Comparison of ENCODE assay signal across 25 cellular contexts in genomic region chr14:80629606-80630005, GRCh38.
DNase-seq lines count a peak whose midpoint lies in the region; ATAC-seq and TF ChIP-seq lines count a peak whose summit lies in the region.
"Had no signal": no experiment of that assay in that cellular context is flagged by ENCODE, and none has a peak within 500 bp of the region (broad histone marks: within the 10 kb centered on the region; RNA-seq: fewer than 3 reads in every experiment).

No MANE protein-coding gene starts in this region.

- H3K4me1 Mint-ChIP-seq in H9 = no peaks in the 10 kb centered on the region
- H3K4me1 Mint-ChIP-seq: GM23338 had no signal

- H4K8ac ChIP-seq in H9 (replicated peaks; ENCODE audit: insufficient read length, low read depth, low read length) = no peak overlapping the region

- no peak overlapping the region for H3K56ac ChIP-seq in H9 (ENCODE audit: insufficient read length, low read depth, low read length)

- no peaks in the 10 kb centered on the region for H3K4me1 ChIP-seq in upper lobe of left lung
- H3K4me1 ChIP-seq in H9 (ENCODE audit: insufficient read depth, low read length) = no peaks in the 10 kb centered on the region
- no peaks in the 10 kb centered on the region for H3K4me1 ChIP-seq in HAP-1
- H3K4me1 ChIP-seq: A549, Peyer's patch had no signal

- peak; percentile 17 for DNase-seq in ELR (ENCODE audit: low read depth)
- DNase-seq in M059J (ENCODE audit: low read depth) = peak; percentile 58
- DNase-seq in cardiac fibroblast (ENCODE audit: low read depth in 2 of 2) = peak; percentile 12 to 62
- peak; percentile 14 for DNase-seq in fibroblast of the aortic adventitia (ENCODE audit: low read depth)
- no peak for DNase-seq in upper lobe of left lung
- DNase-seq in stimulated activated CD4-positive, alpha-beta T cell treated with anti-CD3 and anti-CD28 coated beads, Interleukin-4, amount 100 ng/mL, for 1 hour = no peak
- DNase-seq in H9 = no peak
- no peak for DNase-seq in HAP-1 (ENCODE audit: low spot score in 2 of 2)
- DNase-seq: Caco-2; CD4-positive, alpha-beta T cell; DMS 273 treated with DMSO at 0.1 percent for 48 hours; DMS79 treated with DMSO at 0.1 percent for 48 hours; Karpas-422; MM.1S; NCI-H1092 treated with DMSO at 0.1 percent for 48 hours; NCI-H1436 treated with DMSO at 0.1 percent for 48 hours; NCI-H1930; NCI-H2227 treated with DMSO at 0.1 percent for 48 hours; NCI-H524; NCI-H82; Peyer's patch had no signal

- H3K23me2 ChIP-seq in H9 (ENCODE audit: insufficient read length, low read depth, low read length, poor library complexity, severe bottlenecking) = no peaks in the 10 kb centered on the region

- no peak overlapping the region for H3K4me3 Mint-ChIP-seq in H9
- H3K4me3 Mint-ChIP-seq: CD4-positive, alpha-beta T cell; GM23338 had no signal

- H4K91ac ChIP-seq in H9 (ENCODE audit: insufficient read length, low read depth, low read length) = no peak overlapping the region

- no peaks in the 10 kb centered on the region for H3K27me3 Mint-ChIP-seq in H9 (ENCODE audit: low read depth)
- H3K27me3 Mint-ChIP-seq: CD4-positive, alpha-beta T cell had no signal

- H4K5ac ChIP-seq in H9 (ENCODE audit: insufficient read length, low read depth, low read length) = no peak overlapping the region

- H3K79me1 ChIP-seq in H9 (ENCODE audit: insufficient read depth, low read depth, low read length, poor library complexity, severe bottlenecking) = no peaks in the 10 kb centered on the region

- TF ChIP-seq EP300 in upper lobe of left lung (IDR thresholded peaks at IDR 0.05) = no peak

- H3K27ac ChIP-seq in upper lobe of left lung (no peak overlapping the region), H9 (ENCODE audit: insufficient read length, low read depth, low read length) (no peak overlapping the region)
- H3K27ac ChIP-seq: A549, BLaER1, Peyer's patch had no signal

- H2BK120ac ChIP-seq in H9 (ENCODE audit: low read depth, low read length, poor library complexity, severe bottlenecking) = no peak overlapping the region

- no peaks in the 10 kb centered on the region for H3K27me3 ChIP-seq in upper lobe of left lung
- no peaks in the 10 kb centered on the region for H3K27me3 ChIP-seq in H9 (ENCODE audit: insufficient read depth, low read length)
- H3K27me3 ChIP-seq in HAP-1 (ENCODE audit: low read depth) = no peaks in the 10 kb centered on the region
- H3K27me3 ChIP-seq: BLaER1, Peyer's patch had no signal

- H3K27ac Mint-ChIP-seq in H9 = no peak overlapping the region
- H3K27ac Mint-ChIP-seq: CD4-positive, alpha-beta T cell; GM23338 had no signal

- H3K14ac ChIP-seq in H9 (ENCODE audit: insufficient read depth, low read length) = no peak overlapping the region

- no peak overlapping the region for H3K9ac ChIP-seq in H9 (ENCODE audit: extremely low read depth, insufficient read length, low read length)
- H3K9ac ChIP-seq: BLaER1 had no signal

- H2BK12ac ChIP-seq in H9 (ENCODE audit: insufficient read length, low read depth, low read length) = no peak overlapping the region

- H3K4ac ChIP-seq in H9 (ENCODE audit: low read depth, low read length) = no peak overlapping the region

- H3K9me3 Mint-ChIP-seq in H9 = peaks cover 0 to 3% of the 10 kb centered on the region in 2 experiments; a peak in 2 of 5 replicates
- H3K9me3 Mint-ChIP-seq: CD4-positive, alpha-beta T cell; GM23338 had no signal

- no peak overlapping the region for H3T11ph ChIP-seq in H9 (ENCODE audit: low read length)

- no peak overlapping the region for H2BK20ac ChIP-seq in H9 (ENCODE audit: low read depth, low read length, poor library complexity, severe bottlenecking)

- TF ChIP-seq POLR2A in upper lobe of left lung (IDR thresholded peaks at IDR 0.05) = no peak

- no peak overlapping the region for H2BK5ac ChIP-seq in H9 (ENCODE audit: insufficient read length, low read length)

- in situ Hi-C loops in HAP-1 (cut with MboI; ENCODE audit: low sequenced_read_pairs) = no loop called here

- H3K9me3 ChIP-seq in upper lobe of left lung (peaks cover 0 to 4% (median 0%) of the 10 kb centered on the region in 4 donors), H9 (ENCODE audit: control insufficient read depth, low read depth, low read length) (no peaks in the 10 kb centered on the region), HAP-1 (no peaks in the 10 kb centered on the region)
- H3K9me3 ChIP-seq: A549, Peyer's patch had no signal

- no peak for TF ChIP-seq CTCF in cardiac fibroblast (IDR thresholded peaks at IDR 0.05; ENCODE audit: low read depth, low read length)
- TF ChIP-seq CTCF in fibroblast of the aortic adventitia (IDR thresholded peaks at IDR 0.05; ENCODE audit: insufficient read depth, low read length) = no peak
- TF ChIP-seq CTCF in upper lobe of left lung (IDR thresholded peaks at IDR 0.05) = no peak
- TF ChIP-seq CTCF in H9 (conservative IDR thresholded peaks at IDR 0.05) = no peak

- no peaks in the 10 kb centered on the region for H3K36me3 ChIP-seq in upper lobe of left lung
- no peaks in the 10 kb centered on the region for H3K36me3 ChIP-seq in HAP-1 (replicated peaks)
- H3K36me3 ChIP-seq: Peyer's patch had no signal

- no peak overlapping the region for H2AK5ac ChIP-seq in H9 (ENCODE audit: insufficient read length, low read length)

- H3K23ac ChIP-seq in H9 (ENCODE audit: insufficient read length, low read depth, low read length) = no peak overlapping the region

- no peak overlapping the region for H3K18ac ChIP-seq in H9 (ENCODE audit: insufficient read length, low read depth, low read length)

- no peak overlapping the region for H2BK15ac ChIP-seq in H9 (ENCODE audit: low read depth, low read length)

- no peak for ATAC-seq in upper lobe of left lung (ENCODE audit: low FRiP score in 2 of 2)
- ATAC-seq: A549, GM23338, SK-N-SH treated with all-trans-retinoic acid at 6 μM for 48 hours had no signal

- no peaks in the 10 kb centered on the region for H4K20me1 ChIP-seq in H9 (ENCODE audit: control insufficient read depth, insufficient read depth, insufficient read length)
- H4K20me1 ChIP-seq: BLaER1 had no signal

- H3K79me2 ChIP-seq in H9 (ENCODE audit: insufficient read depth, low read length) = no peaks in the 10 kb centered on the region

- no peak overlapping the region for H3K4me3 ChIP-seq in cardiac fibroblast (replicated peaks in 1 of 2; ENCODE audit: low read depth in 2 of 2, low read length in 2 of 2)
- no peak overlapping the region for H3K4me3 ChIP-seq in fibroblast of the aortic adventitia (ENCODE audit: low read depth, low read length)
- H3K4me3 ChIP-seq in upper lobe of left lung = no peak overlapping the region
- H3K4me3 ChIP-seq in HAP-1 = no peak overlapping the region
- H3K4me3 ChIP-seq: A549, BLaER1, GM23338, Peyer's patch had no signal

- no peak overlapping the region for H2AFZ ChIP-seq in H9 (ENCODE audit: low read length)
- H2AFZ ChIP-seq: GM23338 had no signal

- H3K36me3 Mint-ChIP-seq in H9 (ENCODE audit: insufficient read depth in 1 of 3, low read depth in 3 of 3) = no peaks in the 10 kb centered on the region

- H3K4me2 ChIP-seq in H9 (ENCODE audit: insufficient read depth, insufficient read length, low read length) = no peak overlapping the region
- H3K4me2 ChIP-seq: A549, BLaER1, GM23338 had no signal

Comparison
In these comparisons a context has a peak if more than half of its experiments do, and no peak if none do; other contexts are left out.
1. DNase-seq: peak in ELR (single experiment), M059J (single experiment), cardiac fibroblast (2 of 2) and fibroblast of the aortic adventitia (single experiment); none in upper lobe of left lung (0 of 2), stimulated activated CD4-positive, alpha-beta T cell treated with anti-CD3 and anti-CD28 coated beads, Interleukin-4, amount 100 ng/mL, for 1 hour (single experiment), H9 (single experiment) and HAP-1 (0 of 2).